1 cellular context compared by ENCODE assay signal in genomic region chr2:42167458-42167857, GRCh38.
TF ChIP-seq lines count a peak whose summit lies in the region.

No MANE protein-coding gene starts in this region.

TF ChIP-seq in SK-N-SH, 30 proteins besides CTCF, POLR2A, EP300 and RAD21 (continued from another document):
- TF ChIP-seq USF2 (IDR thresholded peaks at IDR 0.05; ENCODE audit: borderline replicate concordance, low read depth, low read length) (peak; percentile 37; the same call in 1 of the 2 replicates), FOXJ3 (CRISPR knock-in tag; IDR thresholded peaks at IDR 0.05) (no peak), RXRA (IDR thresholded peaks at IDR 0.05; ENCODE audit: borderline replicate concordance, low read depth) (no peak)
